15 cellular contexts compared by ENCODE assay signal in genomic region chr2:218032336-218033171, GRCh38. TPM values are rescaled to one million over a fixed set of nuclear protein-coding genes. Genes with fewer than 3 reads are reported as not detected.
DNase-seq lines count a peak whose midpoint lies in the region; ATAC-seq and TF ChIP-seq lines count a peak whose summit lies in the region.
"Had no signal": no experiment of that assay in that cellular context is flagged by ENCODE, and none has a peak within 500 bp of the region (broad histone marks: within the 10 kb centered on the region; RNA-seq: fewer than 3 reads in every experiment).

No MANE protein-coding gene starts in this region.

- H3K4me2 ChIP-seq in BLaER1 treated with 17β-estradiol and CSF1 and Interleukin-3, amounts not matched to agents 10 nM and 100 nM = peak overlapping the region in 9 of 11 experiments; percentile 87 to 97 (median 92); a peak in 20 of 22 replicates

- DNase-seq in GM10266 (ENCODE audit: extremely low spot score) = peak; percentile 4
- peak; percentile 8 to 11 for DNase-seq in central memory CD8-positive, alpha-beta T cell (ENCODE audit: low spot score in 2 of 2)
- DNase-seq in myocyte (ENCODE audit: low read depth) = peak; percentile 37
- no peak for DNase-seq in NCI-H226
- DNase-seq in RKO (ENCODE audit: low spot score) = no peak
- DNase-seq in dermis blood vessel endothelial cell = no peak
- DNase-seq: glutamatergic neuron, GM23248 had no signal

- no peaks in the 10 kb centered on the region for H3K27me3 Mint-ChIP-seq in central memory CD8-positive, alpha-beta T cell

- H3K4me3 Mint-ChIP-seq in central memory CD8-positive, alpha-beta T cell = no peak overlapping the region
- H3K4me3 Mint-ChIP-seq: activated naive CD4-positive, alpha-beta T cell treated with anti-CD3 and anti-CD28 coated beads, Interleukin-2, amount 50 U/mL, for 24 hours; CD8-positive, alpha-beta T cell had no signal

- H3K4me1 Mint-ChIP-seq in central memory CD8-positive, alpha-beta T cell = no peaks in the 10 kb centered on the region

- H3K4me1 ChIP-seq in BLaER1 treated with 17β-estradiol and CSF1 and Interleukin-3, amounts not matched to agents 10 nM and 100 nM = peaks cover 12 to 91% (median 82%) of the 10 kb centered on the region in 10 experiments

- H3K4me3 ChIP-seq in BLaER1 treated with 17β-estradiol and CSF1 and Interleukin-3, amounts not matched to agents 10 nM and 100 nM = no peak overlapping the region
- H3K4me3 ChIP-seq: GM23248 had no signal

- no peak overlapping the region for H3K27ac Mint-ChIP-seq in central memory CD8-positive, alpha-beta T cell (ENCODE audit: low read depth)
- H3K27ac Mint-ChIP-seq: activated naive CD4-positive, alpha-beta T cell treated with anti-CD3 and anti-CD28 coated beads, Interleukin-2, amount 50 U/mL, for 24 hours; CD8-positive, alpha-beta T cell had no signal

- H4K20me1 ChIP-seq in BLaER1 treated with 17β-estradiol and CSF1 and Interleukin-3, amounts not matched to agents 10 nM and 100 nM = no peaks in the 10 kb centered on the region

- TF ChIP-seq CTCF in GM10266 (IDR thresholded peaks at IDR 0.05; ENCODE audit: control insufficient read depth, insufficient read depth, low read depth, missing control alignments) = no peak

- no peaks in the 10 kb centered on the region for H3K9me3 Mint-ChIP-seq in central memory CD8-positive, alpha-beta T cell
- H3K9me3 Mint-ChIP-seq: activated naive CD4-positive, alpha-beta T cell treated with anti-CD3 and anti-CD28 coated beads, Interleukin-2, amount 50 U/mL, for 24 hours; CD8-positive, alpha-beta T cell had no signal

- H3K36me3 Mint-ChIP-seq in central memory CD8-positive, alpha-beta T cell (ENCODE audit: insufficient read depth) = peaks cover 2% of the 10 kb centered on the region
- H3K36me3 Mint-ChIP-seq: activated naive CD4-positive, alpha-beta T cell treated with anti-CD3 and anti-CD28 coated beads, Interleukin-2, amount 50 U/mL, for 24 hours; CD8-positive, alpha-beta T cell had no signal

- no peaks in the 10 kb centered on the region for H3K36me3 ChIP-seq in BLaER1 treated with 17β-estradiol and CSF1 and Interleukin-3, amounts not matched to agents 10 nM and 100 nM

- H3K27ac ChIP-seq in BLaER1 treated with 17β-estradiol and CSF1 and Interleukin-3, amounts not matched to agents 10 nM and 100 nM = no peak overlapping the region
- H3K27ac ChIP-seq: GM23248 had no signal

- no peaks in the 10 kb centered on the region for H3K9me3 ChIP-seq in BLaER1 treated with 17β-estradiol and CSF1 and Interleukin-3, amounts not matched to agents 10 nM and 100 nM (replicated peaks in 1 of 11)

- H3K9ac ChIP-seq in BLaER1 treated with 17β-estradiol and CSF1 and Interleukin-3, amounts not matched to agents 10 nM and 100 nM = peak overlapping the region in 5 of 11 experiments; percentile 8 to 74 (median 47); a peak in 7 of 22 replicates
- H3K9ac ChIP-seq: GM23248 had no signal

- no peak for ATAC-seq in central memory CD8-positive, alpha-beta T cell (replicated peaks; ENCODE audit: extremely low read depth, poor library complexity, severe bottlenecking)
- no peak for ATAC-seq in GM21447 (IDR thresholded peaks at IDR 0.05; ENCODE audit: unreplicated experiment)
- ATAC-seq: CD8-positive, alpha-beta T cell had no signal

- H3K27me3 ChIP-seq in BLaER1 treated with 17β-estradiol and CSF1 and Interleukin-3, amounts not matched to agents 10 nM and 100 nM = no peaks in the 10 kb centered on the region

RNA-seq across cellular contexts. Expression of gene TNS1, which starts 29.8 kb away (rescaled TPM):
- 106 TPM in 2 replicates for total RNA-seq in myocyte
- 198 TPM for polyA plus RNA-seq in myocyte (2012)
- 45.8 and 65.6 TPM in 2 replicates for total RNA-seq in dermis blood vessel endothelial cell
- total RNA-seq: CD8-positive, alpha-beta T cell had no signal

RNA-seq across cellular contexts. Expression of gene RUFY4, which starts 36.5 kb away (rescaled TPM):
- 0.08 TPM in 1 of 2 replicates, not detected in the other for total RNA-seq in myocyte
- polyA plus RNA-seq in myocyte (2012) = not detected
- not detected in 2 replicates for total RNA-seq in dermis blood vessel endothelial cell
- total RNA-seq: endothelial cell of umbilical vein, GM23248, HepG2, SK-MEL-5 had no signal
- polyA plus RNA-seq: endothelial cell of umbilical vein, GM23248, HepG2 had no signal

Comparison
In these comparisons a context has a peak if more than half of its experiments do, and no peak if none do; other contexts are left out.
1. DNase-seq: peak in GM10266 (single experiment), central memory CD8-positive, alpha-beta T cell (2 of 2) and myocyte (single experiment); none in NCI-H226 (single experiment), RKO (single experiment) and dermis blood vessel endothelial cell (single experiment).